Comparison of ENCODE assay signal across 24 cellular contexts in the genomic region with DNA sequence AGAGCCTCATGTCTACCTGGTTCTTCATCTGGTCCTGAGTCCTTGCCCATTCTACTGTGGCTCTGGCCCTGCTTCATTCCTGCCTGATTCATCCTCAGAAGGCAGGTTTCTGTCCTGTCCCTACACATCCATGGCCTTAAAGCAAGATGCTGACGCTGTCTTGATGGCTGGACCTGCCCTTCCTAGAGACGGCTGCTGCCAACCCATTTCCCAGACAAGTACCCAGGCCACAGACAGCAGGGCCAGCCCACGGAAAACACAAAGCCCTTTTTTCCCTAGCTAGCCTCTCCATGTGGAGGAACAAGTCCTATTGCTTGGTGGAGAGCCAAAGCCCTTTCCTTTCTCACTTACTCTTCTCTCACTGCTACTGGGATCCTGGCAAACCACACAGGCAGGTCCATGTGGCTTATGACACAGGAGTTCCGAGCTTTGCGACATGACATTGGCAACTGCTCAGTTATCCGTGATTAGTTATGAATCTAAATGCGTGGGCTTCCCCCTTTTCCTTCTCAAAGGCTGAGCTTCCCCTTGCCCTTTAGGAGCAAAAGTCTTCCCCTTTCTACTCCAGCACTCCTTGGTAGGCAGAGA.
DNase-seq lines count a peak whose midpoint lies in the region; ATAC-seq and TF ChIP-seq lines count a peak whose summit lies in the region.
"Had no signal": no experiment of that assay in that cellular context is flagged by ENCODE, and none has a peak within 500 bp of the region (broad histone marks: within the 10 kb centered on the region; RNA-seq: fewer than 3 reads in every experiment).

No MANE protein-coding gene starts in this region.

- 41 to 45% methylated on average over 7 of the region's 7 CpGs for WGBS in aorta, 2 donors

- intact Hi-C loops in Right ventricle myocardium inferior (cut with DNase I) = no loop called here
- intact Hi-C loops in cardiac septum (cut with DNase I) = no loop called here
- intact Hi-C loops in aorta (cut with DNase I) = loop anchor here in 1 of 2 donors (10.0 kb wide), 1 partner anchor 196 kb away; no protein-coding TSS in a partner anchor

- peak; percentile 55 for ATAC-seq in Right ventricle myocardium inferior
- ATAC-seq in aorta (ENCODE audit: low FRiP score) = peak; percentile 75
- no peak for ATAC-seq in HG03521 (IDR thresholded peaks at IDR 0.05; ENCODE audit: unreplicated experiment)
- ATAC-seq in GM21390 (IDR thresholded peaks at IDR 0.05; ENCODE audit: unreplicated experiment) = no peak
- ATAC-seq: activated naive CD4-positive, alpha-beta T cell treated with anti-CD3 and anti-CD28 coated beads, Interleukin-2, amount 50 U/mL, for 72 hours; activated T-helper 17 cell treated with anti-CD3 and anti-CD28 coated beads, Interleukin-2, amount 50 U/mL, for 72 hours; stimulated activated naive CD8-positive, alpha-beta T cell treated with anti-CD3 and anti-CD28 coated beads, Interleukin-15, Interleukin-2, amounts not matched to agents 100 U/mL and 50 U/mL, for 24 hours had no signal

- H3K4me1 ChIP-seq in muscle layer of duodenum (ENCODE audit: control insufficient read depth in 1 of 2, insufficient read depth in 2 of 2, low read length in 2 of 2) (peaks cover 0 to 11% of the 10 kb centered on the region in 2 donors), aorta (ENCODE audit: control insufficient read depth in 1 of 2, insufficient read depth in 2 of 2, low read length in 2 of 2) (peaks cover 2% of the 10 kb centered on the region in 2 donors)
- H3K4me1 ChIP-seq: upper lobe of left lung had no signal

- TF ChIP-seq CTCF in fibroblast of the aortic adventitia (IDR thresholded peaks at IDR 0.05; ENCODE audit: insufficient read depth, low read length) = no peak

- DNase-seq in Right ventricle myocardium inferior (ENCODE audit: missing footprints) (no peak), cardiac septum (ENCODE audit: low spot score) (no peak), fibroblast of the aortic adventitia (ENCODE audit: low read depth) (peak; percentile 21), aorta (peak in 1 of 2 donors; percentile 50), NCI-H2196 (lab: John Stamatoyannopoulos, UW; ENCODE audit: unreplicated experiment) (no peak)
- DNase-seq: 8988T; CD4-positive, alpha-beta memory T cell; DMS 273 treated with DMSO at 0.1 percent for 48 hours; glutamatergic neuron; naive B cell; NCI-H2029 treated with DMSO at 0.1 percent for 48 hours; NCI-H345; NCI-H82; retina; stimulated activated CD4-positive, alpha-beta T cell treated with anti-CD3 and anti-CD28 coated beads, Interleukin-12 subunit alpha, Interleukin-12 subunit beta, amount 100 ng/mL, for 4 hours; stimulated activated CD4-positive, alpha-beta T cell treated with anti-CD3 and anti-CD28 coated beads, Interleukin-4, amount 100 ng/mL, for 4 hours; stimulated activated naive CD8-positive, alpha-beta T cell treated with anti-CD3 and anti-CD28 coated beads, Interleukin-15, Interleukin-2, amounts not matched to agents 100 U/mL and 50 U/mL, for 24 hours; T-helper 9 cell; upper lobe of left lung had no signal

- H3K27ac ChIP-seq in muscle layer of duodenum (ENCODE audit: low read length) = peak overlapping the region; percentile 24
- peak overlapping the region; percentile 80 to 82 for H3K27ac ChIP-seq in aorta (ENCODE audit: low read depth in 1 of 2, low read length in 2 of 2)
- H3K27ac ChIP-seq: upper lobe of left lung had no signal

- H3K27me3 ChIP-seq in muscle layer of duodenum (ENCODE audit: low read depth, low read length) (no peaks in the 10 kb centered on the region), aorta (ENCODE audit: control insufficient read depth in 1 of 2, insufficient read depth in 2 of 2, low read length in 1 of 2) (no peaks in the 10 kb centered on the region)
- H3K27me3 ChIP-seq: upper lobe of left lung had no signal

- no peak overlapping the region for H3K4me3 ChIP-seq in fibroblast of the aortic adventitia (ENCODE audit: low read depth, low read length)
- H3K4me3 ChIP-seq in muscle layer of duodenum (ENCODE audit: low read depth in 1 of 2, low read length in 2 of 2) = no peak overlapping the region
- no peak overlapping the region for H3K4me3 ChIP-seq in aorta (ENCODE audit: low read length in 2 of 2)
- H3K4me3 ChIP-seq: upper lobe of left lung had no signal

- H3K36me3 ChIP-seq in muscle layer of duodenum (ENCODE audit: control insufficient read depth in 1 of 2, insufficient read depth in 2 of 2, low read length in 2 of 2) = no peaks in the 10 kb centered on the region
- peaks cover 2 to 6% of the 10 kb centered on the region in 2 donors for H3K36me3 ChIP-seq in aorta (ENCODE audit: control insufficient read depth in 1 of 2, insufficient read depth in 2 of 2, low read length in 1 of 2)
- H3K36me3 ChIP-seq: upper lobe of left lung had no signal

- H3K9me3 ChIP-seq in muscle layer of duodenum (ENCODE audit: control insufficient read depth in 1 of 2, low read length in 2 of 2) (no peaks in the 10 kb centered on the region), aorta (ENCODE audit: control insufficient read depth, low read length) (no peaks in the 10 kb centered on the region)
- H3K9me3 ChIP-seq: upper lobe of left lung had no signal

Comparison
In these comparisons a context has a peak if more than half of its experiments do, and no peak if none do; other contexts are left out.
1. ATAC-seq: peak in Right ventricle myocardium inferior (single experiment) and aorta (single experiment); none in HG03521 (single experiment) and GM21390 (single experiment).